10 cellular contexts compared by ENCODE assay signal in the genomic region with DNA sequence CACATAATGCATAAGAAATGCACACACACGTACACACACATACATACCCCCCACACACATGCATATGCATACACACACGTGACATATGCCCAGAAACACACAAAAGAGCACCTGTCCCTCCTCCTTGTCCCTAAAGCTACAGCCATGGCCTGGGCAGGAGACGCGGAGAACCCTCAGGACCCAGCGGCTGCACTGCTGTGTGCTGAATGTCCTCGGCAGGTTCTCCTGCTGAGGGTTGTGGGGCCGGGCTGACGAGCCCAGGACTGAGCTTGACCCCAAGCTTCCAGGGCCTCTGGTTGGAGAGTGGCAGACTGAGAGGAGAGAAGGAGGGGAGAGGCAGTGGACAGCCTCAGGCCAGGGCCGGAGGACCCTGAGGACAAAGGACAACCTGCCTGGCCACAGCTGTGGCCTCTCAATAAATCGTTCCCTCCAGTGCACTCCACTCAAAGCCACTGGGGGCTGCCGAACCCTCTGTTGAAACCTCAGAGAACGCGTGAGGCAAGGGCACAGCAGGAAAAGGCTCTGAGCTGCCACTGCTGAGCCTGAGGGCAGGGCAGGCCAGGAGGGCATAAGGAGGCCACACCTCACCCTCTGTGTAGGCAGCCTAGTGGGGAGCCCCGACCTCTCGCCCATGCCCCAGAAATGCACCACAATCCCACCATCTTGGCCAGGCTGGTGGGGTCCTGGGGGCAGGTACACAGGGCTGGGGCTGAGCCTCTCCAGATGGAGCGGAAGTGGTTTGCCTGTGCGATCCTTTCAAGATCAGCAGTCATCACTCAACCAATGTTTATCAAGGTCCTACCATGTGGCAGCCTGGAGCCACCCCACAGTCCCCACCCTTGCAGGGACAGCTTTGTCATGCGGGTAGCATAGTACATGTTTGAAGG. TPM values are rescaled to one million over a fixed set of nuclear protein-coding genes. Genes with fewer than 3 reads are reported as not detected.
A peak's percentile ranks its signal among the peaks of the same experiment; 100 is the strongest.
DNase-seq lines count a peak whose midpoint lies in the region; ATAC-seq and TF ChIP-seq lines count a peak whose summit lies in the region.
"Had no signal": no experiment of that assay in that cellular context is flagged by ENCODE, and none has a peak within 500 bp of the region (broad histone marks: within the 10 kb centered on the region; RNA-seq: fewer than 3 reads in every experiment).

No MANE protein-coding gene starts in this region.

- DNase-seq in GDM1 (lab: John Stamatoyannopoulos, UW) (peak; percentile 59), OCI-LY7 (ENCODE audit: low spot score) (peak; percentile 33), posterior vena cava (ENCODE audit: low spot score) (peak; percentile 74), SKM-1 treated with dmso at 0.1 percent for 144 hours (lab: John Stamatoyannopoulos, UW; ENCODE audit: unreplicated experiment) (no peak)
- DNase-seq in activated naive CD8-positive, alpha-beta T cell treated with anti-CD3 and anti-CD28 coated beads, Interleukin-2, amount 50 U/mL, for 24 hours: peak; percentile 24
- DNase-seq: effector CD4-positive, alpha-beta T cell; NCI-H1092 treated with DMSO at 0.1 percent for 48 hours had no signal

- H3K4me3 ChIP-seq in OCI-LY7 (ENCODE audit: low read depth, low read length, poor library complexity, severe bottlenecking) (no peak overlapping the region), gastroesophageal sphincter (no peak overlapping the region)

- BruUV-seq in OCI-LY7 (replicated peaks; lab: Mats Ljungman, UMichigan): no TSS peak

- TF ChIP-seq CTCF in OCI-LY7 (conservative IDR thresholded peaks at IDR 0.05; ENCODE audit: low read length) (no peak), gastroesophageal sphincter (IDR thresholded peaks at IDR 0.05) (no peak)

- H3K27ac ChIP-seq in OCI-LY7 (ENCODE audit: low read depth, low read length, poor library complexity, severe bottlenecking) (no peak overlapping the region), gastroesophageal sphincter (no peak overlapping the region)

- POLR2A ChIA-PET in OCI-LY7 (lab: Charles Lee): no interaction called here

- H3K79me2 ChIP-seq in OCI-LY7 (ENCODE audit: insufficient read depth, low read depth, low read length): no peaks in the 10 kb centered on the region

- H4K20me1 ChIP-seq in OCI-LY7 (ENCODE audit: insufficient read depth, low read length): no peaks in the 10 kb centered on the region

- ATAC-seq in activated naive CD8-positive, alpha-beta T cell treated with anti-CD3 and anti-CD28 coated beads, Interleukin-2, amount 50 U/mL, for 24 hours: peak; percentile 66
- ATAC-seq in HG02642 (IDR thresholded peaks at IDR 0.05; ENCODE audit: poor library complexity, unreplicated experiment) (no peak), GM21576 (IDR thresholded peaks at IDR 0.05; ENCODE audit: unreplicated experiment) (no peak), gastroesophageal sphincter (no peak)

- intact Hi-C loops in OCI-LY7 (cut with micrococcal nuclease; ENCODE audit: unreplicated experiment) (no loop called here), posterior vena cava (cut with DNase I) (no loop called here)

- H3K27ac Mint-ChIP-seq in activated naive CD8-positive, alpha-beta T cell treated with anti-CD3 and anti-CD28 coated beads, Interleukin-2, amount 50 U/mL, for 24 hours: peak overlapping the region; percentile 70

- CTCF ChIA-PET in OCI-LY7 (lab: Charles Lee; ENCODE audit: unreplicated experiment): no interaction called here

- H3K36me3 Mint-ChIP-seq in activated naive CD8-positive, alpha-beta T cell treated with anti-CD3 and anti-CD28 coated beads, Interleukin-2, amount 50 U/mL, for 24 hours (ENCODE audit: low read depth): no peaks in the 10 kb centered on the region

- H3K4me2 ChIP-seq in OCI-LY7 (ENCODE audit: low read length): no peak overlapping the region

- H3K27me3 ChIP-seq in gastroesophageal sphincter: no peaks in the 10 kb centered on the region

- H3K9me3 Mint-ChIP-seq in activated naive CD8-positive, alpha-beta T cell treated with anti-CD3 and anti-CD28 coated beads, Interleukin-2, amount 50 U/mL, for 24 hours: peaks cover under 1% of the 10 kb centered on the region

- no peak for TF ChIP-seq EP300 in gastroesophageal sphincter (IDR thresholded peaks at IDR 0.05)

- no peak for TF ChIP-seq POLR2A in gastroesophageal sphincter (IDR thresholded peaks at IDR 0.05)

- no peak overlapping the region for H3K4me3 Mint-ChIP-seq in activated naive CD8-positive, alpha-beta T cell treated with anti-CD3 and anti-CD28 coated beads, Interleukin-2, amount 50 U/mL, for 24 hours

- H2AFZ ChIP-seq in OCI-LY7 (ENCODE audit: low read length): no peak overlapping the region

- no peaks in the 10 kb centered on the region for H3K9me2 ChIP-seq in OCI-LY7 (ENCODE audit: insufficient read depth, low read length)

- WGBS in gastroesophageal sphincter (ENCODE audit: low coverage in 1 of 2), 2 donors: 95 to 100% methylated on average over 1 to 3 of the region's 18 CpGs

- H3K36me3 ChIP-seq in OCI-LY7 (ENCODE audit: insufficient read depth, low read length) (no peaks in the 10 kb centered on the region), gastroesophageal sphincter (no peaks in the 10 kb centered on the region)

- peaks cover 15% of the 10 kb centered on the region for H3K4me1 Mint-ChIP-seq in activated naive CD8-positive, alpha-beta T cell treated with anti-CD3 and anti-CD28 coated beads, Interleukin-2, amount 50 U/mL, for 24 hours

- H3K27me3 Mint-ChIP-seq in activated naive CD8-positive, alpha-beta T cell treated with anti-CD3 and anti-CD28 coated beads, Interleukin-2, amount 50 U/mL, for 24 hours: peaks cover 4% of the 10 kb centered on the region

- H3K4me1 ChIP-seq in OCI-LY7 (ENCODE audit: insufficient read depth, low read length, poor library complexity, severe bottlenecking) (peaks cover 8% of the 10 kb centered on the region), gastroesophageal sphincter (peaks cover 0 to 12% (median 4%) of the 10 kb centered on the region in 3 donors)

- H3K9me3 ChIP-seq in OCI-LY7 (ENCODE audit: low read length) (no peaks in the 10 kb centered on the region), gastroesophageal sphincter (no peaks in the 10 kb centered on the region)

RNA-seq across cellular contexts. Expression of a gene that starts 3.1 kb away (rescaled TPM):
- total RNA-seq in OCI-LY7 (2014; rRNA removed; shearing (Covaris generic)): 0.13 TPM in 1 of 2 replicates, not detected in the other
- total RNA-seq in OCI-LY7 (2022): 0.41 TPM in 1 of 2 replicates, not detected in the other
- total RNA-seq in posterior vena cava: 1 to 10 TPM; 5.9 to 7.3 TPM
- total RNA-seq in gastroesophageal sphincter: 1 to 10 TPM; 1.4 to 3.3 (median 3.0) TPM
